Comparison of ENCODE assay signal across 8 cellular contexts in the genomic region with DNA sequence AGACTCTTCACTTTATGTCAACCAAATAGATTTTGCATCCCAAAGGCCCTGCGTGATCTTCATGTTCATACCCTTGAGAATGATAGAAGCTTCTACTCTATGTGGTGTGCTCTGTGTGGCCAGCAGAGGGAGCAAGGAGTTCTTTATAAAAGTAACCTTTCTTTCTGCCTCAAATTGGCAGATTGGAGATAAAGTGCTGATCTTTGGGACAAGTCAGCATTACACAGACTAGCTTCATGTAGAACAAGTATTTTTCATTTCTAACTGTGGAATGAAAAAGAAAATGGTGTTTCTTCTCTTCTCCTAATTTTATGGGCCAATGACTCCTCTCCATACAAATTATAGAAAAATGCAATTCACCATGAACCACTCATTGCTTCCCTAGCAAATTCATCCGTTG.
DNase-seq lines count a peak whose midpoint lies in the region; ATAC-seq and TF ChIP-seq lines count a peak whose summit lies in the region.

No MANE protein-coding gene starts in this region.

- no peaks in the 10 kb centered on the region for H3K36me3 ChIP-seq in CD8-positive, alpha-beta memory T cell (ENCODE audit: insufficient read depth, low read length)

- H3K4me3 Mint-ChIP-seq in CD8-positive, alpha-beta memory T cell: no peak overlapping the region

- ATAC-seq in GM21367 (IDR thresholded peaks at IDR 0.05; ENCODE audit: unreplicated experiment): peak; percentile 62

- H3K27ac ChIP-seq in CD8-positive, alpha-beta memory T cell (ENCODE audit: low read depth, low read length): no peak overlapping the region

- no peaks in the 10 kb centered on the region for H3K4me1 ChIP-seq in CD8-positive, alpha-beta memory T cell (ENCODE audit: insufficient read depth, low read length)

- H3K9me3 ChIP-seq in CD8-positive, alpha-beta memory T cell (ENCODE audit: low read length): no peaks in the 10 kb centered on the region

- no peak for TF ChIP-seq EP300 in Ishikawa (IDR thresholded peaks at IDR 0.05; ENCODE audit: borderline replicate concordance)

- POLR2A ChIA-PET in CD8-positive, alpha-beta memory T cell (lab: Charles Lee): no interaction called here

- H3K36me3 Mint-ChIP-seq in CD8-positive, alpha-beta memory T cell: no peaks in the 10 kb centered on the region

- H3K4me3 ChIP-seq in CD8-positive, alpha-beta memory T cell (ENCODE audit: low read length): no peak overlapping the region

- CTCF ChIA-PET in CD8-positive, alpha-beta memory T cell (lab: Charles Lee): no interaction called here

- TF ChIP-seq RAD21 in Ishikawa (IDR thresholded peaks at IDR 0.05; ENCODE audit: low read depth): peak; percentile 55

- H3K27ac Mint-ChIP-seq in CD8-positive, alpha-beta memory T cell: no peak overlapping the region

- H3K27me3 Mint-ChIP-seq in CD8-positive, alpha-beta memory T cell: no peaks in the 10 kb centered on the region

- H3K4me1 Mint-ChIP-seq in CD8-positive, alpha-beta memory T cell: no peaks in the 10 kb centered on the region

- DNase-seq in EH (ENCODE audit: low read depth): peak; percentile 64
- DNase-seq in T1000 (lab: John Stamatoyannopoulos, UW): peak; percentile 11
- DNase-seq in fibroblast of peridontal ligament (ENCODE audit: extremely low read depth): peak; percentile 73
- DNase-seq in nucleus accumbens (lab: John Stamatoyannopoulos, UW): peak in 33 of 56 donors; percentile 1 to 82 (median 14)
- no peak for DNase-seq in NCI-H2029 treated with DMSO at 0.1 percent for 48 hours (lab: John Stamatoyannopoulos, UW)
- DNase-seq in CD8-positive, alpha-beta memory T cell: no peak

- H3K27me3 ChIP-seq in CD8-positive, alpha-beta memory T cell (ENCODE audit: insufficient read depth, low read length, poor library complexity, severe bottlenecking): no peaks in the 10 kb centered on the region

- H3K9me3 Mint-ChIP-seq in CD8-positive, alpha-beta memory T cell: peaks cover 0 to 15% (median 9%) of the 10 kb centered on the region in 5 donors

TF ChIP-seq in Ishikawa, 13 proteins besides CTCF, POLR2A, EP300 and RAD21:
- TF ChIP-seq USF1 (IDR thresholded peaks at IDR 0.05): no peak
- TF ChIP-seq YY1 (IDR thresholded peaks at IDR 0.05; ENCODE audit: low read depth): no peak
- no peak for TF ChIP-seq TAF1 (IDR thresholded peaks at IDR 0.05; ENCODE audit: low read depth)
- TF ChIP-seq, protein P1, sequence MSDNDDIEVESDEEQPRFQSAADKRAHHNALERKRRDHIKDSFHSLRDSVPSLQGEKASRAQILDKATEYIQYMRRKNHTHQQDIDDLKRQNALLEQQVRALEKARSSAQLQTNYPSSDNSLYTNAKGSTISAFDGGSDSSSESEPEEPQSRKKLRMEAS (IDR thresholded peaks at IDR 0.05): no peak
- TF ChIP-seq NFIC (IDR thresholded peaks at IDR 0.05): no peak
- TF ChIP-seq, protein P2, sequence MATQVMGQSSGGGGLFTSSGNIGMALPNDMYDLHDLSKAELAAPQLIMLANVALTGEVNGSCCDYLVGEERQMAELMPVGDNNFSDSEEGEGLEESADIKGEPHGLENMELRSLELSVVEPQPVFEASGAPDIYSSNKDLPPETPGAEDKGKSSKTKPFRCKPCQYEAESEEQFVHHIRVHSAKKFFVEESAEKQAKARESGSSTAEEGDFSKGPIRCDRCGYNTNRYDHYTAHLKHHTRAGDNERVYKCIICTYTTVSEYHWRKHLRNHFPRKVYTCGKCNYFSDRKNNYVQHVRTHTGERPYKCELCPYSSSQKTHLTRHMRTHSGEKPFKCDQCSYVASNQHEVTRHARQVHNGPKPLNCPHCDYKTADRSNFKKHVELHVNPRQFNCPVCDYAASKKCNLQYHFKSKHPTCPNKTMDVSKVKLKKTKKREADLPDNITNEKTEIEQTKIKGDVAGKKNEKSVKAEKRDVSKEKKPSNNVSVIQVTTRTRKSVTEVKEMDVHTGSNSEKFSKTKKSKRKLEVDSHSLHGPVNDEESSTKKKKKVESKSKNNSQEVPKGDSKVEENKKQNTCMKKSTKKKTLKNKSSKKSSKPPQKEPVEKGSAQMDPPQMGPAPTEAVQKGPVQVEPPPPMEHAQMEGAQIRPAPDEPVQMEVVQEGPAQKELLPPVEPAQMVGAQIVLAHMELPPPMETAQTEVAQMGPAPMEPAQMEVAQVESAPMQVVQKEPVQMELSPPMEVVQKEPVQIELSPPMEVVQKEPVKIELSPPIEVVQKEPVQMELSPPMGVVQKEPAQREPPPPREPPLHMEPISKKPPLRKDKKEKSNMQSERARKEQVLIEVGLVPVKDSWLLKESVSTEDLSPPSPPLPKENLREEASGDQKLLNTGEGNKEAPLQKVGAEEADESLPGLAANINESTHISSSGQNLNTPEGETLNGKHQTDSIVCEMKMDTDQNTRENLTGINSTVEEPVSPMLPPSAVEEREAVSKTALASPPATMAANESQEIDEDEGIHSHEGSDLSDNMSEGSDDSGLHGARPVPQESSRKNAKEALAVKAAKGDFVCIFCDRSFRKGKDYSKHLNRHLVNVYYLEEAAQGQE (IDR thresholded peaks at IDR 0.05; ENCODE audit: low read depth): no peak
- no peak for TF ChIP-seq TCF12 (IDR thresholded peaks at IDR 0.05; ENCODE audit: low read depth)
- TF ChIP-seq CREB1 (IDR thresholded peaks at IDR 0.05; ENCODE audit: low read depth): no peak
- TF ChIP-seq FOXM1 (IDR thresholded peaks at IDR 0.05; ENCODE audit: borderline replicate concordance, low read depth): no peak
- no peak for TF ChIP-seq TEAD4 (IDR thresholded peaks at IDR 0.05)
- TF ChIP-seq CEBPB (IDR thresholded peaks at IDR 0.05): no peak
- no peak for TF ChIP-seq ZBTB7A (IDR thresholded peaks at IDR 0.05; ENCODE audit: low read depth)
- TF ChIP-seq EGR1 (IDR thresholded peaks at IDR 0.05): no peak

Comparison
In these comparisons a context has a peak if more than half of its experiments do, and no peak if none do; other contexts are left out.
1. DNase-seq: peak in EH (single experiment), T1000 (single experiment), fibroblast of peridontal ligament (single experiment) and nucleus accumbens (33 of 56); none in NCI-H2029 treated with DMSO at 0.1 percent for 48 hours (single experiment) and CD8-positive, alpha-beta memory T cell (0 of 5).